In the genomic region with DNA sequence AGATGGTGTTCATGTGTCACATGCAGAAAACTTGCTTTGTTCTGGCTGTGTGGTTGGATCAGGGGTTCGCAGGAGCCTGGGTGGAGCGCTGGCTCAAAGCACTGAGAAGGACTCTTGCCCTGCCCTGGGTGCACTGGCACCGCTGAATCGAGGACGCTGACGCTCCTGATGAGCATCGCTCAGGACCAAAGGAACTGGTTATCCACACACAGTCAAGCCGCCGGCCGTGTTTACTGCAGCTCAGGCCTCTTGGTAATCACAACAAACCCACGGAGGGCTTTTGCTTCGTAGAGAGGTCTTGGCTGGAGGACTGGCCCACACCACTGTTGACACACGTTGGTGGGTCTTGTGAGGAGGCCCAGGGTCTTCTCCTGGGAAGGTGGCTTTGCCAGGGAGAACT, we compare ENCODE assay signal across 8 cellular contexts.
"Had no signal": no experiment of that assay in that cellular context is flagged by ENCODE, and none has a peak within 500 bp of the region (broad histone marks: within the 10 kb centered on the region; RNA-seq: fewer than 3 reads in every experiment).

No MANE protein-coding gene starts in this region.

- DNase-seq: GDM1, GF-D8 had no signal

- H3K4me3 ChIP-seq: GM12878 had no signal

- ATAC-seq: GM12878 had no signal

- FAIRE-seq: G401.6, GM12878, GM12891, GM12892, GM18507, GM19239 had no signal
